ENCODE assay signal across 8 cellular contexts in the genomic region with DNA sequence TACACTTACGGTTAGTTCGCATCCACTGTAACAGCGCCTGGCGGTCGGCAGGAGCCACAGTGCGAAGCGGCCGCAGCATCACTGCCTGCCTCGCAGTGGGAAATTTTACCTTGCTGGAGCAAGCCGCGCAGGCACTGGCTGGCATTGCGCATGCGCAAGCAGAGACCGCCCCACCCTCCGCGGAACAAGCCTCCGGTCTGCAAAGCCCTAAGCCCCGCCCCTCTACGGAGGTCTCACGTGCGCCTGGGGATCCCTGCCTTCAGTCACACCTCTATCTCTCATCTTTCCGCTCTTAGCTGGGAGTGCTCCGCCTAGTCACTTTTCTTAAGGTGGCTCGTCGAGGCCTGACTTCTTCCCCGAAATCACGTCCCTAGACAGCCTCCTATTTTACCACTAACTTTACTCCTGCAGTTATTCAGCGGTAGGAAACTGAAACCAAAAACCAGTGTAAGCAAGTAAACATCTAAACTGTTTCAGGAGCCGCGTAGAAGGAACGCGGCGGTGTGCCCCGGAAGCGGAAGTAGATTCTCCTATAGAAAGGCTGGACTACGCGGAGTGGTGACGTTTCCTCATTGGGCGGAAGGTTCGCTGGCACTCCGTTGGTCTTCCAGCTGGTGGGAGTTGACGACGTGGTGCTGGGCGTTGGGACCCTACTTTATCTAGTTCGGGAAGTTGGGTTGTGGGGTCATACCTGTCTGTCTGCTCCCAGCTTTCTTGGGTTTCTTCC. TPM values are rescaled to one million over a fixed set of nuclear protein-coding genes. Genes with fewer than 3 reads are reported as not detected.
DNase-seq lines count a peak whose midpoint lies in the region; ATAC-seq and TF ChIP-seq lines count a peak whose summit lies in the region.

A gene (plus strand): TSS at position 572 of the 727 bp plus-strand sequence. CDS start 13,718 bp downstream, outside the sequence.

- peak within 1 kb of the TSS; percentile 91 to 99 (median 98) for H3K27ac ChIP-seq in spleen

- peak; percentile 99 for DNase-seq in AG20443 (ENCODE audit: low spot score)
- peak; percentile 100 for DNase-seq in NCI-H345 (lab: John Stamatoyannopoulos, UW)
- DNase-seq in activated B cell treated with CpG ODN at 0.5 μM for 24 hours = peak; percentile 97
- DNase-seq in central memory CD4-positive, alpha-beta T cell = peak; percentile 100
- DNase-seq in inferior parietal cortex (ENCODE audit: extremely low spot score) = peak; percentile 95
- peak; percentile 100 for DNase-seq in spleen

- H3K27me3 ChIP-seq in spleen (replicated peaks in 1 of 7) = no peaks in the 10 kb centered on the region

- CTCF ChIA-PET in activated B cell treated with CpG ODN at 0.5 μM for 24 hours (lab: Charles Lee) = interaction anchor here (1.4 kb wide), 1 partner anchor 109 kb away, joined by 4 read pairs; no protein-coding TSS in a partner anchor

- peak within 1 kb of the TSS; percentile 67 to 91 (median 74) for H3K4me3 ChIP-seq in spleen

- POLR2A ChIA-PET in activated B cell treated with CpG ODN at 0.5 μM for 24 hours (lab: Charles Lee) = interaction anchor here (0.6 to 3.4 kb wide), 11 partner anchors 16 to 434 kb away, joined by 3 to 54 read pairs (median 5); a partner anchor contains a TSS

- no peak within 1 kb of the TSS for H3K4me3 Mint-ChIP-seq in activated B cell treated with CpG ODN at 0.5 μM for 24 hours

- intact Hi-C loops in activated B cell treated with CpG ODN at 0.5 μM for 24 hours (cut with micrococcal nuclease) (loop anchor here (1.0 to 5.0 kb wide), 13 partner anchors 64 to 844 kb away; a partner anchor contains a TSS), spleen (cut with DNase I; ENCODE audit: low total_unique reads) (loop anchor here (5.0 kb wide), 1 partner anchor 105 kb away; a partner anchor contains a TSS)

- peaks cover 23 to 61% (median 54%) of the 10 kb centered on the region in 6 donors for H3K4me1 ChIP-seq in spleen

- ATAC-seq in GM19025 (IDR thresholded peaks at IDR 0.05; ENCODE audit: low read depth, unreplicated experiment) (peak; percentile 70), HG03280 (IDR thresholded peaks at IDR 0.05; ENCODE audit: unreplicated experiment) (peak; percentile 80), activated B cell treated with CpG ODN at 0.5 μM for 24 hours (ENCODE audit: low read depth) (peak; percentile 91)

- H3K27me3 Mint-ChIP-seq in activated B cell treated with CpG ODN at 0.5 μM for 24 hours = no peaks in the 10 kb centered on the region

- TF ChIP-seq CTCF in activated B cell treated with CpG ODN at 0.5 μM for 24 hours (IDR thresholded peaks at IDR 0.05) = no peak
- peak in 9 of 11 experiments; percentile 12 to 51 (median 21) for TF ChIP-seq CTCF in spleen (IDR thresholded peaks at IDR 0.05 in 8 of 11, conservative IDR thresholded peaks at IDR 0.05 in 3 of 11)

- H3K36me3 Mint-ChIP-seq in activated B cell treated with CpG ODN at 0.5 μM for 24 hours (ENCODE audit: low read depth) = peaks cover 12% of the 10 kb centered on the region

- TF ChIP-seq POLR2A in spleen (IDR thresholded peaks at IDR 0.05) = peak; percentile 86 to 97 (median 92)

- 0% methylated on average over 33 to 45 of the region's 45 CpGs for WGBS in spleen, 5 donors

- H3K27ac Mint-ChIP-seq in activated B cell treated with CpG ODN at 0.5 μM for 24 hours = no peak within 1 kb of the TSS

- H3K9me3 Mint-ChIP-seq in activated B cell treated with CpG ODN at 0.5 μM for 24 hours = no peaks in the 10 kb centered on the region

- peaks cover 22% of the 10 kb centered on the region for H3K4me1 Mint-ChIP-seq in activated B cell treated with CpG ODN at 0.5 μM for 24 hours

- H3K9me3 ChIP-seq in spleen = no peaks in the 10 kb centered on the region

- peaks cover 0 to 5% (median 0%) of the 10 kb centered on the region in 6 donors for H3K36me3 ChIP-seq in spleen

RNA-seq across cellular contexts. Expression of the gene that starts here (rescaled TPM):
- total RNA-seq in activated B cell treated with CpG ODN at 0.5 μM for 24 hours = 51.2 and 54.7 TPM in 2 replicates
- 10 to 100 TPM; 47.1 to 65.0 (median 50.6) TPM for total RNA-seq in spleen
- polyA plus RNA-seq in spleen = 10 to 100 TPM; 16.4 to 21.4 (median 20.8) TPM

Comparison
In these comparisons a context has a peak if more than half of its experiments do, and no peak if none do; other contexts are left out.
1. Peak in every context shown above with its lines: DNase-seq, ATAC-seq, H3K4me3 ChIP-seq and H3K27ac ChIP-seq.